Comparison of ENCODE assay signal across 2 cellular contexts in genomic region chr4:52637116-52637515, GRCh38.
TF ChIP-seq lines count a peak whose summit lies in the region.

No MANE protein-coding gene starts in this region.

TF ChIP-seq in WTC11, 78 proteins besides CTCF, POLR2A, EP300 and RAD21 (continued from another document):
- TF ChIP-seq ERG (CRISPR knock-in tag; IDR thresholded peaks at IDR 0.05) (no peak), ZNF263 (CRISPR knock-in tag; IDR thresholded peaks at IDR 0.05; ENCODE audit: low read depth) (no peak), NR1H2 (CRISPR knock-in tag; IDR thresholded peaks at IDR 0.05) (no peak), ARID4B (CRISPR knock-in tag; IDR thresholded peaks at IDR 0.05; ENCODE audit: borderline replicate concordance) (no peak), ZNF532 (CRISPR knock-in tag; IDR thresholded peaks at IDR 0.05; ENCODE audit: borderline replicate concordance) (no peak), TCF7 (CRISPR knock-in tag; IDR thresholded peaks at IDR 0.05; ENCODE audit: low read depth) (no peak)

TF ChIP-seq in GM12878, 131 proteins besides CTCF, POLR2A, EP300 and RAD21 (continued from another document):
- no peak for TF ChIP-seq SREBF2 (IDR thresholded peaks at IDR 0.05; ENCODE audit: low read length)
